12 cellular contexts compared by ENCODE assay signal in the genomic region with DNA sequence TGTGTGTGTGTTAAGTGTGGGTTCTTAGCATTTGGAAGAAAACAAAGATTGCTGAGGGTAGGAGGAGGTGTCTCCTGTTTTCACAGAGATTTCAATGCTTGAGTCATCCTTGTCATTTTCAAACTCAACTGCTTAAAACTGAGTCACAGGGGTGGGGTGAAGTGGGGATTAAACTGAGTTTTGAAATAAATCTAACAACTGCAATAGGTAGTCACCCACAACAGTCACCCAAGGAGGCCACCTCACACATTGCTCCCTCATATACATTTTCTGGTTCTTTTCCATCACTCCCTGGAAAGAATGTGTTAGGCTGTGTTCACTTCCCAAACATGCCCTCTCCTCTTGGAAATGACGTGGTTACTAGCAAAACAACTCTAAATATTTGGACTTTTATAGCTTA.
DNase-seq lines count a peak whose midpoint lies in the region; ATAC-seq and TF ChIP-seq lines count a peak whose summit lies in the region.
"Had no signal": no experiment of that assay in that cellular context is flagged by ENCODE, and none has a peak within 500 bp of the region (broad histone marks: within the 10 kb centered on the region; RNA-seq: fewer than 3 reads in every experiment).

No MANE protein-coding gene starts in this region.

- TF ChIP-seq CTCF in astrocyte of the spinal cord (IDR thresholded peaks at IDR 0.05; ENCODE audit: low read depth, low read length) = no peak

- no peak overlapping the region for H3K4me3 ChIP-seq in astrocyte of the spinal cord (ENCODE audit: low read depth, low read length)
- H3K4me3 ChIP-seq: spleen, testis had no signal

- in situ Hi-C loops in astrocyte of the spinal cord (cut with HindIII; ENCODE audit: low sequenced_read_pairs) = no loop called here
- in situ Hi-C loops in ACHN (cut with HindIII; ENCODE audit: low pct_ligation_motif_present, low pct_unique_long_range_greater_than_20kb, low sequenced_read_pairs) = no loop called here

- no peak for ATAC-seq in GM21390 (IDR thresholded peaks at IDR 0.05; ENCODE audit: unreplicated experiment)

- DNase-seq in activated CD4-positive, alpha-beta T cell treated with anti-CD3 and anti-CD28 coated beads for 48 hours = peak; percentile 47
- no peak for DNase-seq in activated CD4-positive, alpha-beta T cell treated with anti-CD3 and anti-CD28 coated beads for 4 hours
- DNase-seq in HS-5 (ENCODE audit: low read depth) (peak; percentile 81), astrocyte of the spinal cord (ENCODE audit: low read depth, low spot score) (peak; percentile 19), renal cortical epithelial cell (ENCODE audit: low read depth) (peak; percentile 52), ACHN (no peak), NCI-H2196 treated with DMSO at 0.1 percent for 48 hours (lab: John Stamatoyannopoulos, UW; ENCODE audit: unreplicated experiment) (no peak)
- DNase-seq: activated effector memory CD4-positive, alpha-beta T cell treated with Interleukin-2 at 50 U/mL for 16 hours; NCI-H1436 treated with DMSO at 0.1 percent for 48 hours; spleen; testis had no signal

Comparison
In these comparisons a context has a peak if more than half of its experiments do, and no peak if none do; other contexts are left out.
1. DNase-seq: peak in activated CD4-positive, alpha-beta T cell treated with anti-CD3 and anti-CD28 coated beads for 48 hours (single experiment), HS-5 (single experiment), astrocyte of the spinal cord (single experiment) and renal cortical epithelial cell (single experiment); none in activated CD4-positive, alpha-beta T cell treated with anti-CD3 and anti-CD28 coated beads for 4 hours (0 of 2), ACHN (single experiment) and NCI-H2196 treated with DMSO at 0.1 percent for 48 hours (single experiment).